Comparison of ENCODE assay signal across 10 cellular contexts in genomic region chr2:230957756-230958391, GRCh38. TPM values are rescaled to one million over a fixed set of nuclear protein-coding genes. Genes with fewer than 3 reads are reported as not detected.
DNase-seq lines count a peak whose midpoint lies in the region; ATAC-seq, FAIRE-seq and TF ChIP-seq lines count a peak whose summit lies in the region.
"Had no signal": no experiment of that assay in that cellular context is flagged by ENCODE, and none has a peak within 500 bp of the region (broad histone marks: within the 10 kb centered on the region; RNA-seq: fewer than 3 reads in every experiment).

No MANE protein-coding gene starts in this region.

- peak overlapping the region; percentile 71 for H3K4me2 ChIP-seq in GM23248 (ENCODE audit: unreplicated experiment)
- H3K4me2 ChIP-seq in skeletal muscle satellite cell (ENCODE audit: low read length), result peak overlapping the region; percentile 85

- H3K9me2 ChIP-seq in GM23248 (ENCODE audit: insufficient read depth), result no peaks in the 10 kb centered on the region

- H3K27ac ChIP-seq in GM23248 (no peak overlapping the region), aorta (ENCODE audit: low read depth in 1 of 2, low read length in 2 of 2) (no peak overlapping the region)

- peak overlapping the region; percentile 30; the same call in 1 of the 2 replicates for H3K9ac ChIP-seq in GM23248
- H3K9ac ChIP-seq in skeletal muscle satellite cell (ENCODE audit: low read depth, low read length), result peak overlapping the region; percentile 54

- in situ Hi-C loops in GM23248 (cut with MboI) (no loop called here), KBM-7 (cut with MboI; ENCODE audit: low pct_unique_long_range_greater_than_20kb, low sequenced_read_pairs) (no loop called here)

- FAIRE-seq in TTC549 (lab: Jason Lieb, UNC), result peak; percentile 22

- H3K4me3 ChIP-seq in GM23248 (peak overlapping the region; percentile 61), foreskin fibroblast (ENCODE audit: low read depth in 1 of 2, low read length in 2 of 2) (peak overlapping the region; percentile 45 to 49), skeletal muscle satellite cell (ENCODE audit: low read length) (peak overlapping the region; percentile 66), aorta (ENCODE audit: low read length in 2 of 2) (peak overlapping the region in 1 of 2 donors; percentile 41)
- H3K4me3 ChIP-seq: mucosa of descending colon had no signal

- no peaks in the 10 kb centered on the region for H4K20me1 ChIP-seq in GM23248 (ENCODE audit: insufficient read depth)

- DNase-seq in GM23248, result no peak
- no peak for DNase-seq in foreskin fibroblast
- DNase-seq in MV-4-11 (lab: John Stamatoyannopoulos, UW), result no peak
- DNase-seq in KBM-7, result no peak
- no peak for DNase-seq in DMS153 (lab: John Stamatoyannopoulos, UW)
- no peak for DNase-seq in aorta
- DNase-seq: NCI-H1436 had no signal

- H3K79me2 ChIP-seq in GM23248 (ENCODE audit: insufficient read depth), result no peaks in the 10 kb centered on the region

- H2AFZ ChIP-seq in GM23248, result peak overlapping the region; percentile 54

- H3K4me1 ChIP-seq in GM23248 (ENCODE audit: insufficient read depth), result no peaks in the 10 kb centered on the region
- H3K4me1 ChIP-seq in skeletal muscle satellite cell (ENCODE audit: control insufficient read depth, insufficient read depth, low read length), result no peaks in the 10 kb centered on the region
- H3K4me1 ChIP-seq in aorta (ENCODE audit: control insufficient read depth in 1 of 2, insufficient read depth in 2 of 2, low read length in 2 of 2), result peaks cover 0 to 2% of the 10 kb centered on the region in 2 donors

- H3F3A ChIP-seq in GM23248 (ENCODE audit: insufficient read depth), result no peaks in the 10 kb centered on the region

- intact Hi-C loops in aorta (cut with DNase I), result no loop called here

- no peaks in the 10 kb centered on the region for H3K36me3 ChIP-seq in GM23248 (ENCODE audit: low read depth)
- no peaks in the 10 kb centered on the region for H3K36me3 ChIP-seq in skeletal muscle satellite cell (ENCODE audit: insufficient read depth, low read length)
- no peaks in the 10 kb centered on the region for H3K36me3 ChIP-seq in aorta (ENCODE audit: control insufficient read depth in 1 of 2, insufficient read depth in 2 of 2, low read length in 1 of 2)

- ATAC-seq in aorta (ENCODE audit: low FRiP score), result no peak

- H3K9me3 ChIP-seq in GM23248 (ENCODE audit: low read depth), result no peaks in the 10 kb centered on the region
- no peaks in the 10 kb centered on the region for H3K9me3 ChIP-seq in skeletal muscle satellite cell (replicated peaks; ENCODE audit: low read length)
- H3K9me3 ChIP-seq in aorta (ENCODE audit: control insufficient read depth, low read length), result peaks cover 3% of the 10 kb centered on the region
- H3K9me3 ChIP-seq: mucosa of descending colon had no signal

- peaks cover 31% of the 10 kb centered on the region for H3K27me3 ChIP-seq in GM23248 (replicated peaks; ENCODE audit: insufficient read depth)
- peaks cover 51% of the 10 kb centered on the region for H3K27me3 ChIP-seq in skeletal muscle satellite cell (ENCODE audit: control insufficient read depth, insufficient read depth, low read length)
- H3K27me3 ChIP-seq in aorta (ENCODE audit: control insufficient read depth in 1 of 2, insufficient read depth in 2 of 2, low read length in 1 of 2), result no peaks in the 10 kb centered on the region

- TF ChIP-seq CTCF in foreskin fibroblast (IDR thresholded peaks at IDR 0.05; ENCODE audit: low read depth, low read length), result no peak

RNA-seq across cellular contexts. Expression of gene GPR55, which starts 32.8 kb away (rescaled TPM):
- total RNA-seq in GM23248 (2014; rRNA removed; shearing (Covaris generic)), result not detected in 2 replicates
- polyA plus RNA-seq in GM23248 (2016; fragmentation: Nextera tagmentation; extraction: Ambion mirVana) (0.20 TPM in 1 of 2 replicates, not detected in the other), aorta (not detected)
- under 0.01 TPM in 1 of 2 replicates, not detected in the other for total RNA-seq in skeletal muscle satellite cell (2012; rRNA removed)
- total RNA-seq in aorta, result under 1 TPM in 1 of 2 donors, not detected in 1; 0.18 TPM

RNA-seq across cellular contexts. Expression of gene SPATA3, which starts 38.0 kb away (rescaled TPM):
- total RNA-seq in GM23248 (2014; rRNA removed; shearing (Covaris generic)), result not detected in 2 replicates
- polyA plus RNA-seq in GM23248 (2016; fragmentation: Nextera tagmentation; extraction: Ambion mirVana) (not detected in 2 replicates), aorta (not detected)
- not detected in 2 replicates for total RNA-seq in skeletal muscle satellite cell (2012; rRNA removed)
- total RNA-seq in aorta, result not detected
- total RNA-seq: mucosa of descending colon had no signal
